ENCODE assay signal across 8 cellular contexts in genomic region chr3:12891985-12892839, GRCh38. TPM values are rescaled to one million over a fixed set of nuclear protein-coding genes. Genes with fewer than 3 reads are reported as not detected.
DNase-seq lines count a peak whose midpoint lies in the region; ATAC-seq, FAIRE-seq and TF ChIP-seq lines count a peak whose summit lies in the region.

No MANE protein-coding gene starts in this region.

- H3K4me3 ChIP-seq in K562 (no peak overlapping the region), skeletal muscle cell (ENCODE audit: low read depth, low read length) (peak overlapping the region; percentile 25)

- DNase-seq in GM04504 (ENCODE audit: low read depth) (peak; percentile 24), NCI-H1048 (lab: John Stamatoyannopoulos, UW) (peak; percentile 5), SKM-1 (lab: John Stamatoyannopoulos, UW; ENCODE audit: unreplicated experiment) (peak; percentile 51), K562 (ENCODE audit: extremely low read depth in 1 of 4, low spot score in 3 of 4) (peak; percentile 70 to 81 (median 73)), hippocampal formation (lab: John Stamatoyannopoulos, UW) (peak; percentile 43 to 80), skeletal muscle cell (ENCODE audit: low read depth) (peak; percentile 13)

- no TSS peak for BruUV-seq in K562 (replicated peaks; lab: Mats Ljungman, UMichigan)

- ATAC-seq in K562 (peak; percentile 60), HG03025 (IDR thresholded peaks at IDR 0.05; ENCODE audit: low FRiP score, unreplicated experiment) (no peak), GM21825 (IDR thresholded peaks at IDR 0.05; ENCODE audit: unreplicated experiment) (no peak)

- H4K20me1 ChIP-seq in K562 (replicated peaks; ENCODE audit: control insufficient read depth, insufficient read depth, low read length), result peaks cover 4% of the 10 kb centered on the region; the same call in 1 of the 2 replicates

- POLR2A ChIA-PET in K562 (lab: Yijun Ruan, JAX), result interaction anchor here (0.6 to 1.0 kb wide), 3 partner anchors 25 to 92 kb away, joined by 3 to 4 read pairs (median 3); no protein-coding TSS in a partner anchor

- H3K79me2 ChIP-seq in K562 (ENCODE audit: control insufficient read depth, insufficient read depth, low read length), result no peaks in the 10 kb centered on the region

- CTCF ChIA-PET in K562 (lab: Yijun Ruan, JAX; ENCODE audit: low intra/inter-chr PET ratio), result interaction anchor here (0.5 to 2.8 kb wide), 12 partner anchors 23 to 757 kb away, joined by 3 to 42 read pairs (median 4); no protein-coding TSS in a partner anchor

- FAIRE-seq in K562 (lab: Jason Lieb, UNC), result peak; percentile 87

- no peaks in the 10 kb centered on the region for H3K27me3 ChIP-seq in K562 (ENCODE audit: control insufficient read depth in 2 of 2, insufficient read depth in 2 of 2, low read length in 2 of 2)

- H3K4me1 ChIP-seq in K562 (replicated peaks in 1 of 2; ENCODE audit: control insufficient read depth in 2 of 2, insufficient read depth in 2 of 2, low read length in 2 of 2), result peaks cover 9 to 20% of the 10 kb centered on the region in 2 experiments; a peak in 3 of 5 replicates

- no peaks in the 10 kb centered on the region for H3K9me1 ChIP-seq in K562 (ENCODE audit: control insufficient read depth, insufficient read depth, low read length)

- no peak for TF ChIP-seq EP300 in K562 (IDR thresholded peaks at IDR 0.05; ENCODE audit: low read length)

- peak; percentile 98 to 99 for TF ChIP-seq RAD21 in K562 (CRISPR knock-in tag; conservative IDR thresholded peaks at IDR 0.05 in 1 of 2, IDR thresholded peaks at IDR 0.05 in 1 of 2)

- no peak overlapping the region; a peak in 1 of 4 replicates for H3K9ac ChIP-seq in K562 (ENCODE audit: insufficient read depth in 1 of 2, low read depth in 2 of 2, low read length in 2 of 2)

- no peaks in the 10 kb centered on the region for H3K9me3 ChIP-seq in K562 (replicated peaks; ENCODE audit: control insufficient read depth, insufficient read depth, low read depth, low read length)

- peak; percentile 94 to 98 (median 98) for TF ChIP-seq CTCF in K562 (IDR thresholded peaks at IDR 0.05 in 2 of 3, conservative IDR thresholded peaks at IDR 0.05 in 1 of 3; ENCODE audit: insufficient read depth in 2 of 3, low read depth in 1 of 3, low read length in 3 of 3)

- peak overlapping the region; percentile 73 for H3K4me2 ChIP-seq in K562 (ENCODE audit: insufficient read depth, low read length)

- no peaks in the 10 kb centered on the region for H3K36me3 ChIP-seq in K562 (ENCODE audit: control insufficient read depth, insufficient read depth, low read length)

- in situ Hi-C loops in K562 (cut with MboI), result loop anchor here (25.0 kb wide), 1 partner anchor 755 kb away; no protein-coding TSS in a partner anchor

- no peak for TF ChIP-seq POLR2A in K562 (conservative IDR thresholded peaks at IDR 0.05)

- H2AFZ ChIP-seq in K562 (ENCODE audit: low read depth, low read length), result peak overlapping the region; percentile 88

- 4% methylated on average over 13 of the region's 16 CpGs for WGBS in K562 (ENCODE audit: insufficient coverage, low coverage, missing lambda C conversion rate)

- H3K27ac ChIP-seq in K562 (ENCODE audit: extremely low read depth, low read depth, low read length), result no peak overlapping the region

- intact Hi-C loops in K562 (cut with micrococcal nuclease), result loop anchor here (1.0 to 5.0 kb wide), 6 partner anchors 24 to 407 kb away; partner anchors contain the start of gene TSEN2

TF ChIP-seq in K562, 482 proteins besides CTCF, POLR2A, EP300 and RAD21 (continues in another document):
- TF ChIP-seq PKNOX1 (IDR thresholded peaks at IDR 0.05), result no peak
- no peak for TF ChIP-seq RNF219 (CRISPR knock-in tag; IDR thresholded peaks at IDR 0.05)
- no peak for TF ChIP-seq FOXA1 (IDR thresholded peaks at IDR 0.05; ENCODE audit: borderline replicate concordance)
- TF ChIP-seq USF2 (CRISPR knock-in tag; IDR thresholded peaks at IDR 0.05), result no peak
- no peak for TF ChIP-seq ZNF3 (CRISPR knock-in tag; IDR thresholded peaks at IDR 0.05)
- TF ChIP-seq BRD9 (IDR thresholded peaks at IDR 0.05; ENCODE audit: low read depth, partially characterized antibody), result peak; percentile 65
- peak; percentile 54 for TF ChIP-seq BCOR (IDR thresholded peaks at IDR 0.05)
- 0 out of 2 replicates have a peak, but pooled peaks have one; percentile 60 for TF ChIP-seq ZNF197 (CRISPR knock-in tag; IDR thresholded peaks at IDR 0.05; ENCODE audit: low read depth)
- TF ChIP-seq HCFC1 (IDR thresholded peaks at IDR 0.05; ENCODE audit: low read depth, low read length), result no peak
- TF ChIP-seq CC2D1A (IDR thresholded peaks at IDR 0.05), result peak; percentile 92
- no peak for TF ChIP-seq COPS2 (conservative IDR thresholded peaks at IDR 0.05)
- TF ChIP-seq ZBTB49 (CRISPR knock-in tag; IDR thresholded peaks at IDR 0.05; ENCODE audit: borderline replicate concordance), result 0 out of 2 replicates have a peak, but pooled peaks have one; percentile 40
- peak; percentile 90; the same call in 1 of the 2 replicates for TF ChIP-seq XRCC5 (IDR thresholded peaks at IDR 0.05; ENCODE audit: low read depth, low read length)
- no peak for TF ChIP-seq ATF1 (CRISPR knock-in tag; IDR thresholded peaks at IDR 0.05)
- no peak for TF ChIP-seq ATF1 (tag; IDR thresholded peaks at IDR 0.05)

RNA-seq across cellular contexts. Expression of gene RPL32, which starts 50.8 kb away (rescaled TPM):
- 321 and 449 TPM in 2 replicates for total RNA-seq in K562 (2011; cell fraction: chromatin; rRNA removed; ENCODE audit: low replicate concordance)
- total RNA-seq in K562 (2011; cell fraction: nucleolus; rRNA removed), result 553 and 562 TPM in 2 replicates
- total RNA-seq in K562 (2011; cell fraction: nucleoplasm; rRNA removed), result 913 and 2,354 TPM in 2 replicates
- total RNA-seq in K562 (2014; rRNA removed) (3,132 and 3,347 TPM in 2 replicates), K562 (2014; rRNA removed; fragmentation: Illumina TruSeq; extraction: Trizol) (4,513 and 4,632 TPM in 2 replicates), K562 (2015; rRNA removed; fragmentation: Illumina TruSeq; extraction: Trizol) (4,527 and 4,779 TPM in 2 replicates), K562 (2021) (2,738 and 3,009 TPM in 2 replicates)
- polyA plus RNA-seq in K562 (2011; rRNA removed) (4,861 and 5,231 TPM in 2 replicates), K562 (2014; fragmentation: Illumina TruSeq; extraction: Trizol) (5,815 and 6,200 TPM in 2 replicates), K562 (2014; fragmentation: Nextera tagmentation; extraction: Ambion mirVana) (1,000 to 10,000 TPM; 3,469 to 4,286 TPM), K562 (2014; rRNA removed) (4,142 and 5,104 TPM in 2 replicates)
- 2,530 and 2,776 TPM in 2 replicates for polyA plus RNA-seq in K562 (2011; cell fraction: cytosol; rRNA removed)
- polyA plus RNA-seq in K562 (2011; cell fraction: nucleus; rRNA removed), result 1,377 and 2,422 TPM in 2 replicates
- 4,850 and 6,211 TPM in 2 replicates for polyA plus RNA-seq in K562 (2012)
- 3,010 and 3,339 TPM in 2 replicates for polyA minus RNA-seq in K562 (2011; rRNA and poly(A)+ RNA removed)
- polyA minus RNA-seq in K562 (2011; cell fraction: cytosol; rRNA and poly(A)+ RNA removed), result 1,491 and 1,656 TPM in 2 replicates
- 319 and 489 TPM in 2 replicates for polyA minus RNA-seq in K562 (2011; cell fraction: nucleus; rRNA and poly(A)+ RNA removed)

Comparison
In these comparisons a context has a peak if more than half of its experiments do, and no peak if none do; other contexts are left out.
1. DNase-seq: peak in every context shown above with its lines; median percentile 73 in K562; 62 in hippocampal formation; 51 in SKM-1; 24 in GM04504; 13 in skeletal muscle cell; 5 in NCI-H1048.